In the genomic region with DNA sequence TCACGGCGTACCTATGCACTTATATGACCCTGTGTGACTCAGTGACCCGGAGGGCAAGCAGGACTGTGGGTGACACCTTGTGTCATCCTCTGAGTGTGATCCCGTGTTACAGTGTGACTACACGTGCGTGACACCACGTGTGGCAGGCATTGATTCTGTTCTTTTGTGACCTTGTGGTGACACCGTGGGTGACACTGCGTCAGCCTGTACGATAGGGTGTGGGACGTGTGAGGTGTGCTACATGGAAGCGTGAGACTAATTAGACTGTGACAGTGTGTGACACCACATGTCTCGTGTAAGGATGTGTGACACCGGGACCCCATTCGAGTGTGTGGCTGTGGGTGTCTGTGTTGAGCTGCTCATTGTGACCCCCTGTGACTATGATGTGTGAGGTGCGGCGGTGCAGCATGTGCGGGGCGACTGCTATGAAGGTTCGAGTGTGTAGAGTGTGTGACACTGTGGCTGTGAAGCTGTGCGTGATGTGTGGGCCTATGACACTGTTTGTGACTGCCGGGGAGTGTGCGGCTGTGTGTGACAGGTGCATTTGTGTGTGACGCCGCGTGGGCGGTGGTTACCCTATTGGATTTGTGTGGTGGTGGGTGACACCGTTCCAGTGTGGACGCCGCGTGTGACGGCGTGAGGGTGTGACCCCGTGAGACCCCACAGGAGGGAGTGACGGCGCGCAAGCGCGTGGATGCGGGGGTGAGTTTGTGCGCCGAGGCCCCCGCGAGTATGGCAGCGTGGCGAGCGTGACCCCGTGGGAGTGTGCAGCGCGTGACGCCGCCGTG, we compare ENCODE assay signal across 8 cellular contexts. TPM values are rescaled to one million over a fixed set of nuclear protein-coding genes. Genes with fewer than 3 reads are reported as not detected.
DNase-seq lines count a peak whose midpoint lies in the region; TF ChIP-seq lines count a peak whose summit lies in the region.

A gene (plus strand): TSS at position 783 of the 788 bp plus-strand sequence. CDS start 5,621 bp downstream, outside the sequence.

- no peaks in the 10 kb centered on the region for H3K9me3 ChIP-seq in cardiac muscle cell (ENCODE audit: low read depth)

- DNase-seq in NCI-H524 (lab: John Stamatoyannopoulos, UW) = peak; percentile 20 to 59
- no peak for DNase-seq in NCI-H524 treated with DMSO at 0.1 percent for 48 hours (lab: John Stamatoyannopoulos, UW)
- DNase-seq in Jurkat, Clone E6-1 (ENCODE audit: low read depth, low spot score) = no peak
- DNase-seq in activated gamma-delta T cell (lab: John Stamatoyannopoulos, UW) = peak; percentile 73
- DNase-seq in cardiac muscle cell (ENCODE audit: low read depth in 1 of 2, low spot score in 1 of 2) = no peak
- peak; percentile 75 for DNase-seq in putamen (ENCODE audit: low spot score)
- DNase-seq in COLO829 (ENCODE audit: low spot score) = no peak
- DNase-seq in SIG-M5 treated with dmso at 0.1 percent for 504 hours (lab: John Stamatoyannopoulos, UW; ENCODE audit: unreplicated experiment) = no peak

- no peak for TF ChIP-seq CTCF in cardiac muscle cell (IDR thresholded peaks at IDR 0.05; ENCODE audit: low read depth, low read length)

- H3K4me3 ChIP-seq in Jurkat, Clone E6-1 (ENCODE audit: low read length) = peak within 1 kb of the TSS; percentile 60
- peak within 1 kb of the TSS; percentile 19 for H3K4me3 ChIP-seq in cardiac muscle cell

- no peak within 1 kb of the TSS for H3K27ac ChIP-seq in cardiac muscle cell

- peaks cover 34% of the 10 kb centered on the region for H3K27me3 ChIP-seq in cardiac muscle cell

- H3K36me3 ChIP-seq in cardiac muscle cell = no peaks in the 10 kb centered on the region

- H3K4me1 ChIP-seq in cardiac muscle cell (ENCODE audit: low read depth) = peaks cover 5% of the 10 kb centered on the region

RNA-seq across cellular contexts. Expression of the gene that starts here (rescaled TPM):
- polyA plus RNA-seq in Jurkat, Clone E6-1 (2012; ENCODE audit: insufficient read depth, insufficient read length) = 2.2 TPM
- total RNA-seq in cardiac muscle cell = 2.3 and 5.5 TPM in 2 replicates
- 0.32 and 4.6 TPM in 2 replicates for polyA plus RNA-seq in cardiac muscle cell

Comparison
In these comparisons a context has a peak if more than half of its experiments do, and no peak if none do; other contexts are left out.
1. DNase-seq: peak in NCI-H524 (2 of 2), activated gamma-delta T cell (single experiment) and putamen (single experiment); none in NCI-H524 treated with DMSO at 0.1 percent for 48 hours (single experiment), Jurkat, Clone E6-1 (single experiment), cardiac muscle cell (0 of 2), COLO829 (single experiment) and SIG-M5 treated with dmso at 0.1 percent for 504 hours (single experiment).